ENCODE assay signal across 32 cellular contexts in the genomic region with DNA sequence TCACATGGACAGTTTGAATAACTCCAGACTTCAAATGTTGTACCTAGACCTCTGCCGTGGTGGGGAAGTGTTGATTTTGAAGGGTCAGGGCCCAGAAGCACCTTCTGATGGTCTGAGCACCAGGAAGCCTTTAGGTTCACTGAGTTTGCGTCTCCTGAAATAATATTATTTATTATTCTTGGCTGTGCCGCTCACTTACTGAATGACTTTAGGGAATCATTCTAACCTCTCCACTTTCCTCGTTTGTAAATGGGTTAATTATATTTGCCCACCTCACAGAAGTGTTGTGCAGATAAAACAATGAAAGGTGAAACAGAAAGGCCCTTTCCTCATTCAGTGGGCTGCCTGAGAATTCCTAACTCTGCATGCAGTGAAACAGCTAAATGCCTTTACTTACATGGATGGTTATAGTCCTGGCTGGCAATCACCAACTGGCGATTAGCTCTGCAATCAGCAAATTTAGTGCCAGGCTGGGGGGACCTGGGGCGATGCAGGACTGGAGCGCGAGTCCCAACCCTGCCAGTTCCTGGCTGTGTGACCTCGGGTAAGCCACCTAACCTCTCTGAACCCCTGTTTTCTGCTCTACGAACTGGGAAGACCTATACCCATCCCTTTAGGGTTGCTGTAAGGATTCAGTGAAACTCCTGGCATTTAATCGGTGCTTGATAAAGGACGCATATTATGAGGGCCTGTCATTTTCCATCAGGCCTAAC. TPM values are rescaled to one million over a fixed set of nuclear protein-coding genes. Genes with fewer than 3 reads are reported as not detected.
"Had no signal": no experiment of that assay in that cellular context is flagged by ENCODE, and none has a peak within 500 bp of the region (broad histone marks: within the 10 kb centered on the region; RNA-seq: fewer than 3 reads in every experiment).

No MANE protein-coding gene starts in this region.

- H3K36me3 ChIP-seq: brain microvascular endothelial cell, Peyer's patch, WERI-Rb-1 had no signal

- DNase-seq: activated CD4-positive, alpha-beta memory T cell treated with anti-CD3 and anti-CD28 coated beads, Interleukin-2, amount 10 ng/mL, durations not matched to agents 7 days and 5 days; activated CD4-positive, alpha-beta T cell treated with anti-CD3 and anti-CD28 coated beads for 1 hour; activated CD4-positive, alpha-beta T cell treated with anti-CD3 and anti-CD28 coated beads for 48 hours; activated CD4-positive, CD25-positive, alpha-beta regulatory T cell; activated CD8-positive, alpha-beta memory T cell treated with anti-CD3 and anti-CD28 coated beads for 24 hours; activated CD8-positive, alpha-beta memory T cell treated with anti-CD3 and anti-CD28 coated beads, Interleukin-2, amount 10 ng/mL, durations not matched to agents 7 days and 5 days; activated CD8-positive, alpha-beta memory T cell treated with anti-CD3 and anti-CD28 coated beads, Interleukin-2, amount 50 U/mL, for 48 hours; activated effector memory CD4-positive, alpha-beta T cell treated with Interleukin-2 at 50 U/mL for 16 hours; activated naive CD4-positive, alpha-beta T cell treated with anti-CD3 and anti-CD28 coated beads, Interleukin-2, amount 10 ng/mL, durations not matched to agents 7 days and 5 days; activated naive CD8-positive, alpha-beta T cell treated with anti-CD3 and anti-CD28 coated beads, Interleukin-2, amount 50 U/mL, for 24 hours; activated T-cell treated with anti-CD3 and anti-CD28 coated beads, Interleukin-2, amount 50 U/mL, for 48 hours; brain microvascular endothelial cell; NCI-H1105; NCI-H1417 treated with DMSO at 0.1 percent for 48 hours; NCI-H1930; NCI-H2081 treated with DMSO at 0.1 percent for 48 hours; NCI-H226; NCI-H446 treated with DMSO at 0.1 percent for 48 hours; NCI-H524; NCI-H69; NK-92 treated with Interleukin-12 subunit alpha and Interleukin-12 subunit beta, amount 100 ng/mL, for 24 hours; PC-3; Peyer's patch; RPMI8226; SIG-M5; T-cell; T-helper 2 cell; T-helper 9 cell; WERI-Rb-1 had no signal

- H3K4me3 ChIP-seq: Peyer's patch had no signal

- ATAC-seq: activated CD8-positive, alpha-beta memory T cell treated with anti-CD3 and anti-CD28 coated beads, Interleukin-2, amount 10 ng/mL, durations not matched to agents 7 days and 5 days; activated naive CD8-positive, alpha-beta T cell treated with anti-CD3 and anti-CD28 coated beads, Interleukin-2, amount 50 U/mL, for 24 hours; PC-3; Right ventricle myocardium inferior; SK-N-SH treated with all-trans-retinoic acid at 6 μM for 48 hours; T-cell had no signal

- H3K27ac ChIP-seq: brain microvascular endothelial cell, WERI-Rb-1 had no signal

- H3K27me3 ChIP-seq: brain microvascular endothelial cell, Peyer's patch had no signal

RNA-seq across cellular contexts. Expression of a gene that starts 57.5 kb away (rescaled TPM):
- total RNA-seq: PC-3, SK-MEL-5 had no signal
